ENCODE assay signal across 26 cellular contexts in genomic region chr1:210416049-210416448, GRCh38.
DNase-seq lines count a peak whose midpoint lies in the region; ATAC-seq, FAIRE-seq and TF ChIP-seq lines count a peak whose summit lies in the region.
"Had no signal": no experiment of that assay in that cellular context is flagged by ENCODE, and none has a peak within 500 bp of the region (broad histone marks: within the 10 kb centered on the region; RNA-seq: fewer than 3 reads in every experiment).

No MANE protein-coding gene starts in this region.

- H3K79me2 ChIP-seq in GM12878 (ENCODE audit: control insufficient read depth, insufficient read depth, low read length) = no peaks in the 10 kb centered on the region

- DNase-seq in NCI-H2227 treated with DMSO at 0.1 percent for 48 hours (lab: John Stamatoyannopoulos, UW) (peak; percentile 1), NCI-H2227 (lab: John Stamatoyannopoulos, UW; ENCODE audit: unreplicated experiment) (no peak), GM12878 (ENCODE audit: low read depth, low spot score) (no peak), inferior parietal cortex (ENCODE audit: extremely low spot score) (peak; percentile 24), superior temporal gyrus (ENCODE audit: extremely low spot score) (peak; percentile 44), HK-2 (ENCODE audit: unreplicated experiment) (no peak), GM12892 (ENCODE audit: insufficient read length) (no peak)
- no peak for DNase-seq in stimulated activated CD4-positive, alpha-beta T cell treated with anti-CD3 and anti-CD28 coated beads, Interleukin-4, amount 100 ng/mL, for 24 hours
- DNase-seq: activated CD4-positive, alpha-beta T cell treated with anti-CD3 and anti-CD28 coated beads, Interleukin-2, amount 50 U/mL, for 48 hours; activated CD4-positive, CD25-positive, alpha-beta regulatory T cell; activated naive CD4-positive, alpha-beta T cell treated with anti-CD3 and anti-CD28 coated beads, Interleukin-2, amount 50 U/mL, for 16 hours; amygdala; DMS53; esophagus squamous epithelium; immature natural killer cell; Kasumi-1; MV-4-11; NCI-H1930; T-helper 1 cell had no signal

- TF ChIP-seq RAD21 in GM12878 (IDR thresholded peaks at IDR 0.05; ENCODE audit: insufficient read depth, low read depth, low read length) = no peak

- in situ Hi-C loops in GM12878 (cut with MboI) = no loop called here

- H3K4me1 ChIP-seq in GM12878 (ENCODE audit: control insufficient read depth, insufficient read depth, low read length) = no peaks in the 10 kb centered on the region

- no peak overlapping the region for H3K4me3 ChIP-seq in GM12878
- H3K4me3 ChIP-seq: esophagus squamous epithelium, tibial nerve had no signal

- FAIRE-seq in GM12878 (lab: Jason Lieb, UNC) (no peak), GM12892 (lab: Jason Lieb, UNC) (no peak)
- FAIRE-seq: A204.1, frontal cortex, HepG2 had no signal

- H3K27ac ChIP-seq in GM12878 (ENCODE audit: control insufficient read depth, insufficient read depth) = no peak overlapping the region
- H3K27ac ChIP-seq: esophagus squamous epithelium, neutrophil, RWPE1, tibial nerve had no signal

- H3K9me3 ChIP-seq in GM12878 (replicated peaks; ENCODE audit: control insufficient read depth, insufficient read depth, low read length) = no peaks in the 10 kb centered on the region; the same call in 2 of the 3 replicates
- H3K9me3 ChIP-seq: esophagus squamous epithelium, neutrophil, tibial nerve had no signal

- ATAC-seq in GM12878 = peak; percentile 41; the same call in 2 of the 3 replicates
- ATAC-seq: HepG2, left lobe of liver had no signal

- no peak overlapping the region for H3K4me2 ChIP-seq in GM12878 (ENCODE audit: control insufficient read depth, insufficient read depth)

- no peak overlapping the region for H3K9ac ChIP-seq in GM12878 (ENCODE audit: control insufficient read depth, insufficient read depth, low read length)

- no peak for TF ChIP-seq EP300 in GM12878 (IDR thresholded peaks at IDR 0.05; ENCODE audit: borderline replicate concordance in 1 of 2, control insufficient read depth in 1 of 2, low read depth in 2 of 2, low read length in 2 of 2)

- no peak for TF ChIP-seq CTCF in GM12878 (IDR thresholded peaks at IDR 0.05 in 2 of 3, conservative IDR thresholded peaks at IDR 0.05 in 1 of 3; ENCODE audit: control insufficient read depth in 2 of 3, extremely low read depth in 1 of 3, insufficient read depth in 1 of 3, low read depth in 3 of 3, low read length in 3 of 3)

- CTCF ChIA-PET in GM12878 (lab: Yijun Ruan, JAX) = interaction anchor here (0.8 to 1.6 kb wide), 8 partner anchors 9 to 720 kb away, joined by 3 to 8 read pairs (median 4); no protein-coding TSS in a partner anchor

- no peaks in the 10 kb centered on the region for H3K27me3 ChIP-seq in GM12878 (replicated peaks in 1 of 2; ENCODE audit: control insufficient read depth in 2 of 2, insufficient read depth in 2 of 2, low read length in 1 of 2)
- H3K27me3 ChIP-seq: esophagus squamous epithelium, neutrophil, tibial nerve had no signal

- RAD21 ChIA-PET in GM12878 (lab: Charles Lee; ENCODE audit: unreplicated experiment) = interaction anchor here (0.9 kb wide), 1 partner anchor 14 kb away, joined by 4 read pairs; no protein-coding TSS in a partner anchor

- 62% methylated on average over 6 of the region's 6 CpGs for WGBS in GM12878 (ENCODE audit: insufficient coverage, insufficient replicate concordance, low lambda C conversion rate, missing lambda C conversion rate)

- H2AFZ ChIP-seq in GM12878 (ENCODE audit: control insufficient read depth, low read depth, low read length) = no peak overlapping the region

- BruUV-seq in GM12878 (replicated peaks; lab: Mats Ljungman, UMichigan) = no TSS peak

- H4K20me1 ChIP-seq in GM12878 (ENCODE audit: control insufficient read depth, insufficient read depth) = no peaks in the 10 kb centered on the region

- POLR2A ChIA-PET in GM12878 (lab: Charles Lee) = interaction anchor here (0.6 to 0.7 kb wide), 2 partner anchors 10 to 82 kb away, joined by 3 to 4 read pairs; no protein-coding TSS in a partner anchor

- TF ChIP-seq POLR2A in GM12878 (IDR thresholded peaks at IDR 0.05; ENCODE audit: low read depth, low read length) (no peak), GM12892 (IDR thresholded peaks at IDR 0.05; ENCODE audit: low read depth, low read length) (no peak)

- SMC1A ChIA-PET in GM12878 (lab: Charles Lee; ENCODE audit: uncharacterized antibody, unreplicated experiment) = interaction anchor here (0.5 to 1.2 kb wide), 9 partner anchors 9 to 390 kb away, joined by 3 to 6 read pairs (median 3); no protein-coding TSS in a partner anchor

- intact Hi-C loops in GM12878 (cut with micrococcal nuclease; ENCODE audit: unreplicated experiment) = no loop called here

- no peaks in the 10 kb centered on the region for H3K36me3 ChIP-seq in GM12878 (ENCODE audit: control insufficient read depth in 2 of 2, insufficient read depth in 2 of 2, low read length in 1 of 2)
- H3K36me3 ChIP-seq: neutrophil had no signal

TF ChIP-seq in GM12878, 131 proteins besides CTCF, POLR2A, EP300 and RAD21:
- TF ChIP-seq CREB1 (IDR thresholded peaks at IDR 0.05; ENCODE audit: low read depth) (no peak), WRNIP1 (IDR thresholded peaks at IDR 0.05; ENCODE audit: borderline replicate concordance, low read depth, low read length) (no peak), ZZZ3 (IDR thresholded peaks at IDR 0.05; ENCODE audit: control insufficient read depth, insufficient read length, low read depth) (no peak), NRF1 (conservative IDR thresholded peaks at IDR 0.05; ENCODE audit: low read depth, low read length) (no peak), SMAD5 (IDR thresholded peaks at IDR 0.05; ENCODE audit: low read depth) (no peak), NFIC (IDR thresholded peaks at IDR 0.05; ENCODE audit: low read depth, low read length) (no peak), HCFC1 (IDR thresholded peaks at IDR 0.05; ENCODE audit: low read length) (no peak), PAX8 (IDR thresholded peaks at IDR 0.05) (no peak), TCF3 (IDR thresholded peaks at IDR 0.05; ENCODE audit: borderline replicate concordance, insufficient read depth, low read depth, low read length) (no peak), ZNF274 (IDR thresholded peaks at IDR 0.05; ENCODE audit: insufficient read depth, insufficient read length) (no peak), ASH2L (IDR thresholded peaks at IDR 0.05; ENCODE audit: borderline replicate concordance, low read depth) (no peak)

Comparison
In these comparisons a context has a peak if more than half of its experiments do, and no peak if none do; other contexts are left out.
1. DNase-seq: peak in NCI-H2227 treated with DMSO at 0.1 percent for 48 hours (single experiment), inferior parietal cortex (single experiment) and superior temporal gyrus (single experiment); none in NCI-H2227 (single experiment), GM12878 (single experiment), HK-2 (single experiment), stimulated activated CD4-positive, alpha-beta T cell treated with anti-CD3 and anti-CD28 coated beads, Interleukin-4, amount 100 ng/mL, for 24 hours (single experiment) and GM12892 (single experiment).